In the genomic region with DNA sequence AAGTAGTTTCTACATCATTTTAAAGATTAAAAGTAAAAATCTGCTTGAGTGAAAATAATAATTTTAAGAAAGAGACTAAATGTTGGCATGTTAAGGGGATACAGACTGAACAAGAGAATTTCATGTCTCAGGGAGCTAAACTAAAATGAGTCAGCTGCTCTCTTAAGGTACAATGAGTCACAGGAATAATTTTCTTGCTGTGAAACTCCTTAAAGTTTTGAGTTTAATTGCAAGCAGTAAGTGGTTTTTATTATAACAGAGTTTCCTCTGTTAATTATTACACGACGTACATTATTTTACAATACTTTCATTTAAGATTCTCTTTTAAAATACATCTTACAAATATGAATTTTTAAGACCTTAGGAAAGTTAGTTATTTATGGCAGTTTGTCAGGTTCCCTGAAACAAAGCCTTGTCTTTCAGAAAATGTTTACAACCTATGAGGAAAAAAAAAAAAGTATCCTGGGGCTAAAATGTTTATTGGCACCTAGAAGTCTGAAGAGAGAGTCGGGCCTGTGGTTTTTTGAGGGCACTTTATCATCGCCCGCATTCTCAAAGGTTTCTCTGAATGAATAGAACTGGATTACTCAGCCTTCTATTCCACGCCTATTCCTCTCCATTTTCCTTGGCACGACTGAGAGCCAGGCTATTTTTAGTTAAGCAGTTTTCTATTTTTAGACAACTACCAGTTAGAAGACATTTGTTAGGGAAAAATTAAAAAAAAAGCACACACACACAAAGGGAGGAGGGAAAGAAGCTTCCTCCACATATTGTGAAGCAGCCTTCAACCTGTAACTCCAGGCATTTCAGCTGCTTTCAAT, we compare ENCODE assay signal across 8 cellular contexts.
A peak's percentile ranks its signal among the peaks of the same experiment; 100 is the strongest.
DNase-seq lines count a peak whose midpoint lies in the region; ATAC-seq and TF ChIP-seq lines count a peak whose summit lies in the region.

No MANE protein-coding gene starts in this region.

- TF ChIP-seq POLR2A in heart left ventricle (IDR thresholded peaks at IDR 0.05), result no peak

- peak; percentile 56 for ATAC-seq in GM21529 (IDR thresholded peaks at IDR 0.05; ENCODE audit: unreplicated experiment)
- ATAC-seq in activated T-cell treated with anti-CD3 and anti-CD28 coated beads, Interleukin-2, amount 50 U/mL, for 4 hours, result peak; percentile 72 to 81
- peak; percentile 91 to 96 (median 94) for ATAC-seq in heart left ventricle
- ATAC-seq in GM21526 (IDR thresholded peaks at IDR 0.05; ENCODE audit: low FRiP score, unreplicated experiment), result no peak

- no peaks in the 10 kb centered on the region for H3K27me3 ChIP-seq in HUES48 (ENCODE audit: control insufficient read depth, insufficient read depth, low read length)
- H3K27me3 ChIP-seq in heart left ventricle, result no peaks in the 10 kb centered on the region

- H3K9me3 ChIP-seq in HUES48 (ENCODE audit: control insufficient read depth, insufficient read depth, low read length), result no peaks in the 10 kb centered on the region
- H3K9me3 ChIP-seq in heart left ventricle, result no peaks in the 10 kb centered on the region

- H3K36me3 ChIP-seq in HUES48 (ENCODE audit: control insufficient read depth, insufficient read depth, low read length) (no peaks in the 10 kb centered on the region), heart left ventricle (peaks cover 0 to 11% (median 5%) of the 10 kb centered on the region in 9 donors)

- intact Hi-C loops in heart left ventricle (cut with DNase I), result loop anchor here in 9 of 10 donors (2.0 to 10.0 kb wide), 10 partner anchors 37 to 99 kb away; a partner anchor contains a TSS

- H3K27ac ChIP-seq in HUES48 (ENCODE audit: low read depth, low read length) (peak overlapping the region; percentile 78), heart left ventricle (peak overlapping the region; percentile 14 to 88 (median 82))

- H3K27me3 Mint-ChIP-seq in activated T-cell treated with anti-CD3 and anti-CD28 coated beads, Interleukin-2, amount 50 U/mL, for 4 hours (ENCODE audit: low read depth), result no peaks in the 10 kb centered on the region

- H3K4me1 ChIP-seq in HUES48 (ENCODE audit: control insufficient read depth, insufficient read depth, low read length), result peaks cover 33% of the 10 kb centered on the region
- H3K4me1 ChIP-seq in heart left ventricle, result peaks cover 4 to 56% (median 37%) of the 10 kb centered on the region in 12 donors

- TF ChIP-seq CTCF in heart left ventricle (IDR thresholded peaks at IDR 0.05), result no peak

- no peak overlapping the region for H3K4me3 ChIP-seq in HUES48 (ENCODE audit: low read depth, low read length)
- peak overlapping the region in 9 of 12 donors; percentile 8 to 35 (median 20) for H3K4me3 ChIP-seq in heart left ventricle

- H3K4me1 Mint-ChIP-seq in activated T-cell treated with anti-CD3 and anti-CD28 coated beads, Interleukin-2, amount 50 U/mL, for 4 hours (ENCODE audit: low read depth), result peaks cover 5% of the 10 kb centered on the region

- peak overlapping the region; percentile 25; the same call in 1 of the 2 replicates for H3K9ac ChIP-seq in HUES48 (ENCODE audit: low read depth, low read length)

- 4 to 7% (median 5%) methylated on average over 7 of the region's 7 CpGs for WGBS in heart left ventricle, 4 donors

- peak; percentile 56 for DNase-seq in DMS53 (lab: John Stamatoyannopoulos, UW)
- DNase-seq in activated T-cell treated with anti-CD3 and anti-CD28 coated beads, Interleukin-2, amount 50 U/mL, for 4 hours, result no peak
- peak in 2 of 5 donors; percentile 53 to 61 for DNase-seq in heart left ventricle
- peak; percentile 100 for DNase-seq in renal cortical epithelial cell (ENCODE audit: low read depth)
- DNase-seq in NCI-H1436 treated with DMSO at 0.1 percent for 48 hours (lab: John Stamatoyannopoulos, UW), result no peak

- no peaks in the 10 kb centered on the region for H3K36me3 Mint-ChIP-seq in activated T-cell treated with anti-CD3 and anti-CD28 coated beads, Interleukin-2, amount 50 U/mL, for 4 hours (ENCODE audit: insufficient read depth)

- H3K4me3 Mint-ChIP-seq in activated T-cell treated with anti-CD3 and anti-CD28 coated beads, Interleukin-2, amount 50 U/mL, for 4 hours, result no peak overlapping the region

- H3K9me3 Mint-ChIP-seq in activated T-cell treated with anti-CD3 and anti-CD28 coated beads, Interleukin-2, amount 50 U/mL, for 4 hours, result no peaks in the 10 kb centered on the region

Comparison
In these comparisons a context has a peak if more than half of its experiments do, and no peak if none do; other contexts are left out.
1. DNase-seq: peak in DMS53 (single experiment) and renal cortical epithelial cell (single experiment); none in activated T-cell treated with anti-CD3 and anti-CD28 coated beads, Interleukin-2, amount 50 U/mL, for 4 hours (single experiment) and NCI-H1436 treated with DMSO at 0.1 percent for 48 hours (single experiment).